In the genomic region with DNA sequence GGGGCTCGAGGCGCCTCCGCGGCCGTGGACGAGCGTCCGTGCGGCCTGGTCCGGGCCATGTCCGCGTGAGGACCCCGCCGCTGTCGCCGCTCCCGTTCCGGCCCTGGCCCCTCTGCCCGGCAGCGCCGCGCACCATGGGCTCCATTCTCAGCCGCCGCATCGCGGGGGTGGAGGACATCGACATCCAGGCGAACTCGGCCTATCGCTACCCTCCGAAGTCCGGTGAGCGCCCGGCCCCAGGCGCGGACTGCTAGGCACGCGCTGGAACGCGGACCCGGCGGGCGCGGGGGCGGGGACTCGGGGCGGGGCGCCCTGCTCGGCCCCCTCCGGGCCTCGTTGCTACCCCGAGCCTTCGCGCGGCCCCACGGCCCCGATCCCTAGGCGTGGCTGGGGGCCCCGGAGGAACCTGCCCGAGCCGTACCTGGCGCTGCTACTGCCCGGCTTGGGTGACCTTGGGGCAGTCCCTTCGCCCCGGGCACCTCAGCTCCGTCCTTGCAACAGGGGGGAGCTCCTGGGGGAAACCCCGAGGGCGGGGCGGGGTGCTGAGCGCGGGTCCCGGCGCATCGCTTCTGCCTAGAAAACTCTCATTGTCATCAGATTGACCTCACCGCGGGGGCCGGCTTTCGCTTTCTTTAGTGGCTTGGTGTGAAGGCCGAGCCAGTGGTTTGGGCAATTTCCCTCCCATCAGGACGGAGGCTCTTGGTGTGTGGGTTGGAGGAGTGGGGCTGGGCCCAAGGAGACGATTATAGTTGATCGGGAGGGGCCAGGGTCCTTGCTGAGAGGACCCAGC, we compare ENCODE assay signal across 8 cellular contexts. TPM values are rescaled to one million over a fixed set of nuclear protein-coding genes. Genes with fewer than 3 reads are reported as not detected.
DNase-seq lines count a peak whose midpoint lies in the region; ATAC-seq and TF ChIP-seq lines count a peak whose summit lies in the region.

No MANE protein-coding gene starts in this region.

- DNase-seq in GM03348 (ENCODE audit: low spot score) (peak; percentile 68), Karpas-422 (peak; percentile 83), dermis blood vessel endothelial cell (peak; percentile 72), lower lobe of right lung (peak; percentile 88), cortex of kidney (lab: John Stamatoyannopoulos, UW) (no peak)
- peak; percentile 86 for DNase-seq in activated CD4-positive, alpha-beta T cell treated with anti-CD3 and anti-CD28 coated beads for 48 hours
- DNase-seq in stimulated activated CD4-positive, alpha-beta T cell treated with anti-CD3 and anti-CD28 coated beads, TNF-alpha, amount 100 ng/mL, for 48 hours (ENCODE audit: low read depth in 3 of 3): peak; percentile 59 to 66 (median 60)

- H2AFZ ChIP-seq in Karpas-422 (ENCODE audit: low read length): peak overlapping the region; percentile 16; the same call in 1 of the 2 replicates

- TF ChIP-seq CTCF in lower lobe of right lung (IDR thresholded peaks at IDR 0.05): no peak

- H3K9ac ChIP-seq in Karpas-422 (ENCODE audit: low read length): peak overlapping the region; percentile 89

- H3K36me3 ChIP-seq in Karpas-422 (ENCODE audit: insufficient read depth, low read length) (no peaks in the 10 kb centered on the region), lower lobe of right lung (no peaks in the 10 kb centered on the region)

- H3K27ac ChIP-seq in Karpas-422 (ENCODE audit: low read length) (peak overlapping the region; percentile 44), lower lobe of right lung (peak overlapping the region; percentile 99)

- ATAC-seq in GM21737 (IDR thresholded peaks at IDR 0.05; ENCODE audit: unreplicated experiment) (peak; percentile 58), lower lobe of right lung (peak; percentile 42 to 60)

- H3K4me3 ChIP-seq in Karpas-422 (ENCODE audit: low read length) (peak overlapping the region; percentile 86), lower lobe of right lung (peak overlapping the region; percentile 99)

- no peaks in the 10 kb centered on the region for H3K9me3 ChIP-seq in Karpas-422 (ENCODE audit: low read length)
- no peaks in the 10 kb centered on the region for H3K9me3 ChIP-seq in lower lobe of right lung

- peaks cover 18% of the 10 kb centered on the region for H3K4me1 ChIP-seq in Karpas-422 (ENCODE audit: low read length)
- H3K4me1 ChIP-seq in lower lobe of right lung: peaks cover 29% of the 10 kb centered on the region

- peaks cover 7% of the 10 kb centered on the region; the same call in 1 of the 2 replicates for H4K20me1 ChIP-seq in Karpas-422 (ENCODE audit: insufficient read depth, low read depth, low read length)

- no peaks in the 10 kb centered on the region for H3K9me2 ChIP-seq in Karpas-422 (replicated peaks; ENCODE audit: insufficient read depth, low read length)

- intact Hi-C loops in lower lobe of right lung (cut with DNase I): no loop called here

- H3K79me2 ChIP-seq in Karpas-422 (ENCODE audit: low read length): peaks cover 47% of the 10 kb centered on the region

- H3K4me2 ChIP-seq in Karpas-422 (ENCODE audit: low read depth, low read length, poor library complexity, severe bottlenecking): peak overlapping the region; percentile 78

- no peaks in the 10 kb centered on the region for H3K27me3 ChIP-seq in Karpas-422 (ENCODE audit: low read length)
- no peaks in the 10 kb centered on the region for H3K27me3 ChIP-seq in lower lobe of right lung (ENCODE audit: low read depth)

RNA-seq across cellular contexts. Expression of gene MGRN1, which starts 0.4 kb away (rescaled TPM):
- total RNA-seq in Karpas-422 (2014; rRNA removed; shearing (Covaris generic); ENCODE audit: low replicate concordance): 16.8 and 23.0 TPM in 2 replicates
- total RNA-seq in dermis blood vessel endothelial cell (29.3 and 46.0 TPM in 2 replicates), lower lobe of right lung (75.7 TPM)

RNA-seq across cellular contexts. Expression of gene UBALD1, which starts 10.3 kb away (rescaled TPM):
- total RNA-seq in Karpas-422 (2014; rRNA removed; shearing (Covaris generic); ENCODE audit: low replicate concordance): 10.0 and 30.6 TPM in 2 replicates
- 5.9 and 13.4 TPM in 2 replicates for total RNA-seq in dermis blood vessel endothelial cell
- total RNA-seq in lower lobe of right lung: 30.2 TPM
